In genomic region chr11:64566042-64566914, GRCh38 we compare ENCODE assay signal across 8 cellular contexts. TPM values are rescaled to one million over a fixed set of nuclear protein-coding genes. Genes with fewer than 3 reads are reported as not detected.
DNase-seq lines count a peak whose midpoint lies in the region; ATAC-seq and TF ChIP-seq lines count a peak whose summit lies in the region.

No MANE protein-coding gene starts in this region.

- H3K9me3 ChIP-seq in adrenal gland (replicated peaks in 1 of 3) (no peaks in the 10 kb centered on the region), iPS-18c (ENCODE audit: control insufficient read depth, insufficient read depth, low read length) (no peaks in the 10 kb centered on the region)

- H3K4me1 ChIP-seq in adrenal gland (replicated peaks in 1 of 2) = peaks cover 0 to 14% of the 10 kb centered on the region in 2 donors

- peak in 1 of 2 donors; percentile 6 for TF ChIP-seq POLR2A in adrenal gland (IDR thresholded peaks at IDR 0.05)

- H3K36me3 ChIP-seq in H7 (replicated peaks; ENCODE audit: control insufficient read depth, insufficient read depth, low read length) (no peaks in the 10 kb centered on the region), adrenal gland (replicated peaks in 1 of 2) (no peaks in the 10 kb centered on the region)

- 21 to 28% (median 23%) methylated on average over 18 of the region's 18 CpGs for WGBS in adrenal gland, 4 donors

- ATAC-seq in GM18873 (IDR thresholded peaks at IDR 0.05; ENCODE audit: low FRiP score, unreplicated experiment) (no peak), GM18907 (IDR thresholded peaks at IDR 0.05; ENCODE audit: unreplicated experiment) (no peak)

- H3K27me3 ChIP-seq in H7 (ENCODE audit: control insufficient read depth, insufficient read depth, low read length) (no peaks in the 10 kb centered on the region), adrenal gland (no peaks in the 10 kb centered on the region)

- intact Hi-C loops in adrenal gland (cut with DNase I) = no loop called here

- TF ChIP-seq CTCF in adrenal gland (IDR thresholded peaks at IDR 0.05) = no peak

- H3K4me3 ChIP-seq in H7 (ENCODE audit: insufficient read depth, low read depth, low read length) (0 out of 2 replicates have a peak overlapping the region, but pooled peaks have one; percentile 8), adrenal gland (no peak overlapping the region), iPS-18c (ENCODE audit: insufficient read depth, low read depth, low read length) (peak overlapping the region; percentile 17)

- DNase-seq in 8988T (peak; percentile 61), H7 (peak; percentile 91), NCI-H82 treated with DMSO at 0.1 percent for 48 hours (lab: John Stamatoyannopoulos, UW; ENCODE audit: unreplicated experiment) (peak; percentile 58), adrenal gland (peak; percentile 75 to 93 (median 93)), smooth muscle cell of the brain vasculature (ENCODE audit: low read depth, low spot score) (peak; percentile 40)

- H3K27ac ChIP-seq in adrenal gland = peak overlapping the region in 3 of 5 donors; percentile 20 to 85 (median 75)

RNA-seq across cellular contexts. Expression of gene SLC22A11, which starts 10.5 kb away (rescaled TPM):
- 0.67 TPM in 1 of 2 replicates, not detected in the other for total RNA-seq in H7 (2014; rRNA removed; shearing (Covaris generic))
- 1 to 10 TPM in 1 of 8 donors, under 1 TPM in 5, not detected in 2; 0.42 to 1.1 (median 0.66) TPM for total RNA-seq in adrenal gland
- polyA plus RNA-seq in adrenal gland = under 1 TPM; 0.20 to 0.32 (median 0.30) TPM

RNA-seq across cellular contexts. Expression of gene SLC22A12, which starts 24.7 kb away (rescaled TPM):
- not detected in 2 replicates for total RNA-seq in H7 (2014; rRNA removed; shearing (Covaris generic))
- not detected for total RNA-seq in adrenal gland
- polyA plus RNA-seq in adrenal gland = not detected

Comparison
In these comparisons a context has a peak if more than half of its experiments do, and no peak if none do; other contexts are left out.
1. DNase-seq: peak in every context shown above with its lines; median percentile 93 in adrenal gland; 91 in H7; 61 in 8988T; 58 in NCI-H82 treated with DMSO at 0.1 percent for 48 hours; 40 in smooth muscle cell of the brain vasculature.
2. H3K4me3 ChIP-seq: peak in H7 (single experiment) and iPS-18c (single experiment); none in adrenal gland (0 of 4).